ENCODE assay signal across 12 cellular contexts in genomic region chr3:122621112-122621511, GRCh38.
A peak's percentile ranks its signal among the peaks of the same experiment; 100 is the strongest.
DNase-seq lines count a peak whose midpoint lies in the region; ATAC-seq lines count a peak whose summit lies in the region.
"Had no signal": no experiment of that assay in that cellular context is flagged by ENCODE, and none has a peak within 500 bp of the region (broad histone marks: within the 10 kb centered on the region; RNA-seq: fewer than 3 reads in every experiment).

No MANE protein-coding gene starts in this region.

- peaks cover 67% of the 10 kb centered on the region for H3K36me3 Mint-ChIP-seq in stimulated activated memory B cell treated with anti-CD40 and anti-IgM and Interleukin-4, amounts not matched to agents 10 μg/mL and 1 μg/mL and 100 μg/mL, for 72 hours

- H3K27me3 Mint-ChIP-seq in stimulated activated memory B cell treated with anti-CD40 and anti-IgM and Interleukin-4, amounts not matched to agents 10 μg/mL and 1 μg/mL and 100 μg/mL, for 72 hours = no peaks in the 10 kb centered on the region
- H3K27me3 Mint-ChIP-seq: activated CD4-positive, alpha-beta memory T cell treated with anti-CD3 and anti-CD28 coated beads for 36 hours; central memory CD8-positive, alpha-beta T cell had no signal

- peak overlapping the region; percentile 78 for H3K27ac Mint-ChIP-seq in stimulated activated memory B cell treated with anti-CD40 and anti-IgM and Interleukin-4, amounts not matched to agents 10 μg/mL and 1 μg/mL and 100 μg/mL, for 72 hours
- H3K27ac Mint-ChIP-seq: activated CD4-positive, alpha-beta memory T cell treated with anti-CD3 and anti-CD28 coated beads for 36 hours; endodermal cell had no signal

- no peaks in the 10 kb centered on the region for H3K9me3 Mint-ChIP-seq in stimulated activated memory B cell treated with anti-CD40 and anti-IgM and Interleukin-4, amounts not matched to agents 10 μg/mL and 1 μg/mL and 100 μg/mL, for 72 hours
- H3K9me3 Mint-ChIP-seq: activated CD4-positive, alpha-beta memory T cell treated with anti-CD3 and anti-CD28 coated beads for 36 hours; central memory CD8-positive, alpha-beta T cell; endodermal cell had no signal

- DNase-seq in HCEC 1CT (no peak), GDM1 (lab: John Stamatoyannopoulos, UW) (no peak), C1 segment of cervical spinal cord (lab: John Stamatoyannopoulos, UW) (no peak)
- DNase-seq: activated CD4-positive, alpha-beta memory T cell treated with anti-CD3 and anti-CD28 coated beads for 36 hours; endodermal cell; left ventricle myocardium superior; MM.1S had no signal

- peak; percentile 42 for ATAC-seq in GM18858 (IDR thresholded peaks at IDR 0.05; ENCODE audit: unreplicated experiment)
- ATAC-seq in GM21723 (IDR thresholded peaks at IDR 0.05; ENCODE audit: unreplicated experiment) = peak; percentile 55
- ATAC-seq in HG03460 (IDR thresholded peaks at IDR 0.05; ENCODE audit: unreplicated experiment) = peak; percentile 62
- ATAC-seq in stimulated activated memory B cell treated with anti-CD40 and anti-IgM and Interleukin-4, amounts not matched to agents 10 μg/mL and 1 μg/mL and 100 μg/mL, for 72 hours = peak; percentile 65
- ATAC-seq: left ventricle myocardium superior had no signal

- H3K4me1 Mint-ChIP-seq in stimulated activated memory B cell treated with anti-CD40 and anti-IgM and Interleukin-4, amounts not matched to agents 10 μg/mL and 1 μg/mL and 100 μg/mL, for 72 hours = peaks cover 72% of the 10 kb centered on the region
- H3K4me1 Mint-ChIP-seq: central memory CD8-positive, alpha-beta T cell had no signal

- peak overlapping the region; percentile 21 for H3K4me3 Mint-ChIP-seq in stimulated activated memory B cell treated with anti-CD40 and anti-IgM and Interleukin-4, amounts not matched to agents 10 μg/mL and 1 μg/mL and 100 μg/mL, for 72 hours
- H3K4me3 Mint-ChIP-seq: activated CD4-positive, alpha-beta memory T cell treated with anti-CD3 and anti-CD28 coated beads for 36 hours; central memory CD8-positive, alpha-beta T cell; endodermal cell had no signal
